6 cellular contexts compared by ENCODE assay signal in the genomic region with DNA sequence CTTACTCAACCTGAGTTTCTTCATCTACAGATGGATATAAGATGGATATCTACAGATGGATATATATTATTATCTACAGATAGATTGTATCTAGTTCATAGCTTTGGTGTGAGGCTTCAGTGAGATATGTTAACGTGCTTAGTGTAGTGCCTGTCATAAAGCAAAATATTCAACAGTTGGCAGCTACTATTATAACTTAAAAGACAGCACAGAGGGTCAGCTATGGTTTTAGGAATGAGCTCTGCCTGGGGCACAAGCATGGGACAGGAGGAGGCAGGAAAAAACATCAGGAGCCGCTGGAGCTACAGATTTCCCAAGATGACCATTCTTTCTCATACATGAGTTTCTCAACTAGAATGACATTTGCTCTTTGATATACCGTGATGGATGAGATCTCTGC. TPM values are rescaled to one million over a fixed set of nuclear protein-coding genes. Genes with fewer than 3 reads are reported as not detected.
DNase-seq lines count a peak whose midpoint lies in the region; ATAC-seq and TF ChIP-seq lines count a peak whose summit lies in the region.

No MANE protein-coding gene starts in this region.

- H3K9me2 ChIP-seq in PC-9 (ENCODE audit: insufficient read depth): no peaks in the 10 kb centered on the region

- peaks cover 15% of the 10 kb centered on the region; the same call in 1 of the 2 replicates for H3F3A ChIP-seq in PC-9 (ENCODE audit: insufficient read depth, low read depth)

- ATAC-seq in memory B cell (ENCODE audit: low read depth): no peak

- CTCF ChIA-PET in PC-9 (lab: Charles Lee): interaction anchor here (0.5 to 0.8 kb wide), 4 partner anchors 16 to 370 kb away, joined by 3 to 9 read pairs (median 6); no protein-coding TSS in a partner anchor

- H3K27me3 ChIP-seq in BLaER1 (no peaks in the 10 kb centered on the region), PC-9 (ENCODE audit: insufficient read depth, low read depth) (no peaks in the 10 kb centered on the region)

- H3K27ac Mint-ChIP-seq in memory B cell: peak overlapping the region; percentile 90

- TF ChIP-seq CTCF in PC-9 (conservative IDR thresholded peaks at IDR 0.05): no peak

- H3K27me3 Mint-ChIP-seq in memory B cell: no peaks in the 10 kb centered on the region

- H3K27ac ChIP-seq in BLaER1: peak overlapping the region; percentile 79
- H3K27ac ChIP-seq in PC-9: no peak overlapping the region

- H3K9ac ChIP-seq in BLaER1: peak overlapping the region; percentile 77; the same call in 1 of the 2 replicates

- H4K20me1 ChIP-seq in BLaER1 (0 out of 2 replicates have a peak, but pooled peaks cover 8% of the 10 kb centered on the region), PC-9 (ENCODE audit: insufficient read depth) (no peaks in the 10 kb centered on the region)

- peaks cover 12% of the 10 kb centered on the region; the same call in 1 of the 2 replicates for H3K79me2 ChIP-seq in PC-9 (ENCODE audit: low read depth)

- DNase-seq in PC-9: no peak
- no peak for DNase-seq in memory B cell (ENCODE audit: low spot score in 2 of 2)
- no peak for DNase-seq in NCI-H2029 (lab: John Stamatoyannopoulos, UW)
- DNase-seq in NCI-H2171 (lab: John Stamatoyannopoulos, UW): no peak
- DNase-seq in putamen (ENCODE audit: low spot score): no peak

- no peaks in the 10 kb centered on the region for H3K9me3 ChIP-seq in BLaER1
- no peaks in the 10 kb centered on the region for H3K9me3 ChIP-seq in PC-9 (ENCODE audit: insufficient read depth, low read depth)

- no peak overlapping the region; the same call in 1 of the 2 replicates for H2AFZ ChIP-seq in PC-9

- H3K36me3 Mint-ChIP-seq in memory B cell: peaks cover 6% of the 10 kb centered on the region

- intact Hi-C loops in PC-9 (cut with micrococcal nuclease; ENCODE audit: unreplicated experiment): loop anchor here (5.0 kb wide), 1 partner anchor 161 kb away; the partner anchor contains the start of gene KDM5B

- POLR2A ChIA-PET in PC-9 (lab: Charles Lee; ENCODE audit: unreplicated experiment): no interaction called here

- H3K36me3 ChIP-seq in BLaER1 (peaks cover 25% of the 10 kb centered on the region), PC-9 (ENCODE audit: low read depth) (peaks cover 4% of the 10 kb centered on the region; the same call in 1 of the 2 replicates)

- H3K4me1 ChIP-seq in BLaER1 (peaks cover 49% of the 10 kb centered on the region), PC-9 (replicated peaks; ENCODE audit: insufficient read depth) (peaks cover 16% of the 10 kb centered on the region)

- H3K4me1 Mint-ChIP-seq in memory B cell: peaks cover 19% of the 10 kb centered on the region

- H3K4me3 ChIP-seq in BLaER1: peak overlapping the region; percentile 90
- no peak overlapping the region for H3K4me3 ChIP-seq in PC-9

- no peaks in the 10 kb centered on the region for H3K9me3 Mint-ChIP-seq in memory B cell

- no TSS peak for BruUV-seq in PC-9 (replicated peaks; lab: Mats Ljungman, UMichigan)

- peak overlapping the region; percentile 87 for H3K4me3 Mint-ChIP-seq in memory B cell

- peak overlapping the region; percentile 97 for H3K4me2 ChIP-seq in BLaER1
- peak overlapping the region; percentile 94 for H3K4me2 ChIP-seq in PC-9

RNA-seq across cellular contexts. Expression of gene CYB5R1, which starts 1.3 kb away (rescaled TPM):
- total RNA-seq in PC-9 (2021): 14.5 and 21.2 TPM in 2 replicates

RNA-seq across cellular contexts. Expression of gene ADIPOR1, which starts 10.2 kb away (rescaled TPM):
- 102 and 113 TPM in 2 replicates for total RNA-seq in PC-9 (2021)

RNA-seq across cellular contexts. Expression of gene TMEM183A, which starts 38.8 kb away (rescaled TPM):
- total RNA-seq in PC-9 (2021): 53.5 and 63.1 TPM in 2 replicates

RNA-seq across cellular contexts. Expression of gene KLHL12, which starts 41.3 kb away (rescaled TPM):
- 29.6 and 33.1 TPM in 2 replicates for total RNA-seq in PC-9 (2021)

RNA-seq across cellular contexts. Expression of gene PPFIA4, which starts 57.9 kb away (rescaled TPM):
- 1.2 and 5.0 TPM in 2 replicates for total RNA-seq in PC-9 (2021)
